In the genomic region with DNA sequence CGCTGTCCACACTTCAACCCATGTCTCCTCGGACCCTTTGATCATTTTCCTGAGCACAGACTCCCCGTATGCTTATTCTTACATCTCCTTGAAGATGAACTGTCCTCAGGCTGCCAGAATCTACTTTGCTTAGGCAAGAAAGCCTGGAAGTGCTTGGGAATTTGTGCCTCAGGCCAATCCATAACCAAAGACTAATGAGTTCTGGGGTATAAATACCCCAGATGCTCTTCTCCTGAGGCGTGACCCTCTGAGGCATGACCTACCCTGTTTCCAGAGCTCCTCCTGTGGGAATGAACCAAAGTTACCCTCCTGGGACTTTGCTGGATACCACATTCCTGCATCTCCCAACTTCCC, we compare ENCODE assay signal across 25 cellular contexts. TPM values are rescaled to one million over a fixed set of nuclear protein-coding genes. Genes with fewer than 3 reads are reported as not detected.
DNase-seq lines count a peak whose midpoint lies in the region; ATAC-seq, FAIRE-seq and TF ChIP-seq lines count a peak whose summit lies in the region.
"Had no signal": no experiment of that assay in that cellular context is flagged by ENCODE, and none has a peak within 500 bp of the region (broad histone marks: within the 10 kb centered on the region; RNA-seq: fewer than 3 reads in every experiment).

No MANE protein-coding gene starts in this region.

- H3K9me3 ChIP-seq in keratinocyte (ENCODE audit: control insufficient read depth, low read depth, low read length) (no peaks in the 10 kb centered on the region), gastrocnemius medialis (no peaks in the 10 kb centered on the region)
- H3K9me3 ChIP-seq: SJCRH30, testis had no signal

- TF ChIP-seq POLR2A in gastrocnemius medialis (IDR thresholded peaks at IDR 0.05), result no peak

- no peak overlapping the region for H2AFZ ChIP-seq in keratinocyte (ENCODE audit: control insufficient read depth, low read length)
- H2AFZ ChIP-seq: neural progenitor cell had no signal

- no peak overlapping the region for H3K9ac ChIP-seq in keratinocyte (ENCODE audit: control insufficient read depth, extremely low read depth, insufficient read depth, low read length)
- H3K9ac ChIP-seq: neural progenitor cell had no signal

- no peaks in the 10 kb centered on the region for H4K20me1 ChIP-seq in keratinocyte (ENCODE audit: control insufficient read depth, extremely low read depth, insufficient read depth, low read length)

- no peak for DNase-seq in Right ventricle myocardium superior
- DNase-seq in cardiac septum (ENCODE audit: low spot score), result no peak
- no peak for DNase-seq in keratinocyte (ENCODE audit: low read depth, low spot score)
- DNase-seq in gastrocnemius medialis, result no peak
- no peak for DNase-seq in SW 1271 (lab: John Stamatoyannopoulos, UW)
- no peak for DNase-seq in mesenteric fat pad (ENCODE audit: low spot score)
- DNase-seq in DMS79 (lab: John Stamatoyannopoulos, UW), result no peak
- DNase-seq: activated CD4-positive, CD25-positive, alpha-beta regulatory T cell treated with anti-CD3 and anti-CD28 coated beads, Interleukin-2, amount 50 U/mL, for 72 hours; activated CD8-positive, alpha-beta memory T cell treated with anti-CD3 and anti-CD28 coated beads, Interleukin-2, amount 10 ng/mL, durations not matched to agents 7 days and 5 days; activated effector memory CD4-positive, alpha-beta T cell treated with Interleukin-2 at 50 U/mL for 16 hours; amygdala; DMS153; NCI-H2029; SJCRH30; stimulated activated CD4-positive, alpha-beta T cell treated with anti-CD3 and anti-CD28 coated beads, Interleukin-4, amount 100 ng/mL, for 1 hour; T1000 had no signal

- ATAC-seq in Right ventricle myocardium superior (ENCODE audit: poor library complexity) (peak; percentile 43), gastrocnemius medialis (peak; percentile 13 to 25), HG03442 (IDR thresholded peaks at IDR 0.05; ENCODE audit: unreplicated experiment) (no peak)
- ATAC-seq: activated CD8-positive, alpha-beta memory T cell treated with anti-CD3 and anti-CD28 coated beads, Interleukin-2, amount 10 ng/mL, durations not matched to agents 7 days and 5 days; K562 had no signal

- TF ChIP-seq CTCF in keratinocyte (optimal IDR thresholded peaks at IDR 0.05 in 1 of 3, IDR thresholded peaks at IDR 0.05 in 1 of 3, conservative IDR thresholded peaks at IDR 0.05 in 1 of 3; ENCODE audit: extremely low read depth in 1 of 3, insufficient read depth in 2 of 3, low read length in 3 of 3) (no peak), gastrocnemius medialis (IDR thresholded peaks at IDR 0.05 in 4 of 5, conservative IDR thresholded peaks at IDR 0.05 in 1 of 5) (no peak)

- H3K4me3 ChIP-seq in keratinocyte (ENCODE audit: control insufficient read depth in 2 of 3, extremely low read depth in 1 of 3, insufficient read depth in 2 of 3, low read depth in 1 of 3, low read length in 3 of 3) (no peak overlapping the region), gastrocnemius medialis (no peak overlapping the region)
- H3K4me3 ChIP-seq: K562, neural progenitor cell, SJCRH30, testis had no signal

- no peaks in the 10 kb centered on the region for H3K79me2 ChIP-seq in keratinocyte (ENCODE audit: control insufficient read depth, insufficient read depth, low read length)

- no peak for FAIRE-seq in keratinocyte (lab: Jason Lieb, UNC)
- FAIRE-seq: K562 had no signal

- no peaks in the 10 kb centered on the region for H3K9me1 ChIP-seq in keratinocyte (ENCODE audit: control insufficient read depth, extremely low read depth, insufficient read depth, low read length)

- in situ Hi-C loops in gastrocnemius medialis (cut with MboI; ENCODE audit: low sequenced_read_pairs in 4 of 4), result no loop called here

- H3K27ac ChIP-seq in keratinocyte (ENCODE audit: control insufficient read depth, insufficient read depth, low read length), result no peak overlapping the region
- peak overlapping the region; percentile 45 to 61 (median 58) for H3K27ac ChIP-seq in gastrocnemius medialis
- H3K27ac ChIP-seq: C4-2B, neural progenitor cell, SJCRH30, testis had no signal

- H3K4me2 ChIP-seq in keratinocyte (ENCODE audit: control insufficient read depth, extremely low read depth, insufficient read depth, low read depth, low read length), result peak overlapping the region; percentile 18
- H3K4me2 ChIP-seq: neural progenitor cell had no signal

- peaks cover 15% of the 10 kb centered on the region for H3K4me1 ChIP-seq in keratinocyte (ENCODE audit: control insufficient read depth, extremely low read depth, insufficient read depth, low read length)
- H3K4me1 ChIP-seq in gastrocnemius medialis, result peaks cover 0 to 15% of the 10 kb centered on the region in 2 donors
- H3K4me1 ChIP-seq: neural progenitor cell, testis had no signal

- intact Hi-C loops in Right ventricle myocardium superior (cut with DNase I), result no loop called here
- intact Hi-C loops in cardiac septum (cut with DNase I), result no loop called here
- intact Hi-C loops in gastrocnemius medialis (cut with DNase I; ENCODE audit: low total_unique reads), result loop anchor here (2.0 to 5.0 kb wide), 3 partner anchors 46 to 151 kb away; no protein-coding TSS in a partner anchor

- H3K36me3 ChIP-seq in keratinocyte (ENCODE audit: control insufficient read depth in 2 of 2, extremely low read depth in 1 of 2, insufficient read depth in 2 of 2, low read length in 2 of 2), result no peaks in the 10 kb centered on the region
- H3K36me3 ChIP-seq in gastrocnemius medialis, result no peaks in the 10 kb centered on the region
- H3K36me3 ChIP-seq: neural progenitor cell, SJCRH30 had no signal

- H3K27me3 ChIP-seq in keratinocyte (ENCODE audit: control insufficient read depth, extremely low read depth, insufficient read depth, low read length), result no peaks in the 10 kb centered on the region
- no peaks in the 10 kb centered on the region for H3K27me3 ChIP-seq in gastrocnemius medialis
- H3K27me3 ChIP-seq: neural progenitor cell, SJCRH30, testis had no signal

- dilution Hi-C loops in keratinocyte (cut with MboI; ENCODE audit: extremely low pct_ligation_motif_present, low sequenced_read_pairs), result no loop called here

RNA-seq across cellular contexts. Expression of a gene that starts 10.1 kb away (rescaled TPM):
- total RNA-seq in Right ventricle myocardium superior, result 0.43 TPM
- total RNA-seq in cardiac septum, result 0.86 TPM
- 0.12 to 0.19 TPM (median 0.16 TPM) in 3 replicates for polyA plus RNA-seq in keratinocyte
- polyA plus RNA-seq in keratinocyte (2011; ENCODE audit: low read depth), result not detected
- polyA plus RNA-seq in keratinocyte (2011; cell fraction: cytosol; rRNA removed), result 0.26 TPM in 1 of 2 replicates, not detected in the other
- polyA plus RNA-seq in keratinocyte (2011; cell fraction: nucleus; rRNA removed), result 0.14 and 0.73 TPM in 2 replicates
- not detected in 2 replicates for polyA plus RNA-seq in keratinocyte (2012; ENCODE audit: low replicate concordance)
- polyA minus RNA-seq in keratinocyte, result not detected in 3 replicates
- not detected for polyA minus RNA-seq in keratinocyte (2011; cell fraction: cytosol; rRNA and poly(A)+ RNA removed)
- polyA minus RNA-seq in keratinocyte (2011; cell fraction: nucleus; rRNA and poly(A)+ RNA removed), result not detected in 2 replicates
- total RNA-seq in gastrocnemius medialis, result not detected
- not detected for total RNA-seq in mesenteric fat pad
- total RNA-seq: A172; activated CD8-positive, alpha-beta memory T cell treated with anti-CD3 and anti-CD28 coated beads, Interleukin-2, amount 10 ng/mL, durations not matched to agents 7 days and 5 days; H4; K562; lung microvascular endothelial cell; NCI-H460; SJCRH30 had no signal
- polyA plus RNA-seq: K562 had no signal
